In genomic region chr2:8907764-8908163, GRCh38 we compare ENCODE assay signal across 30 cellular contexts.
"Had no signal": no experiment of that assay in that cellular context is flagged by ENCODE, and none has a peak within 500 bp of the region (broad histone marks: within the 10 kb centered on the region; RNA-seq: fewer than 3 reads in every experiment).

No MANE protein-coding gene starts in this region.

- H3K36me3 ChIP-seq: brain microvascular endothelial cell had no signal

- H3K27ac ChIP-seq: brain microvascular endothelial cell, esophagus muscularis mucosa, gastroesophageal sphincter, heart right ventricle, WERI-Rb-1 had no signal

- DNase-seq: activated B cell treated with CpG ODN at 0.5 μM for 24 hours; activated CD4-positive, alpha-beta T cell treated with anti-CD3 and anti-CD28 coated beads for 48 hours; activated CD4-positive, alpha-beta T cell treated with anti-CD3 and anti-CD28 coated beads, Interleukin-2, amount 50 U/mL, for 1 hour; activated CD4-positive, alpha-beta T cell treated with anti-CD3 and anti-CD28 coated beads, Interleukin-2, amount 50 U/mL, for 48 hours; activated CD8-positive, alpha-beta memory T cell treated with anti-CD3 and anti-CD28 coated beads for 24 hours; activated CD8-positive, alpha-beta T cell treated with anti-CD3 and anti-CD28 coated beads for 36 hours; activated effector memory CD4-positive, alpha-beta T cell treated with Interleukin-2 at 50 U/mL for 16 hours; activated gamma-delta T cell treated with Interleukin-2 at 50 U/mL for 16 hours; activated naive CD4-positive, alpha-beta T cell treated with anti-CD3 and anti-CD28 coated beads, Interleukin-2, amount 50 U/mL, for 16 hours; activated naive CD4-positive, alpha-beta T cell treated with Interleukin-2 at 50 U/mL for 16 hours; activated T-cell treated with anti-CD3 and anti-CD28 coated beads, Interleukin-2, amount 50 U/mL, for 4 hours; amniotic stem cell; anterior cingulate cortex; brain microvascular endothelial cell; cortex of kidney; dermis blood vessel endothelial cell; effector CD4-positive, alpha-beta T cell; effector memory CD8-positive, alpha-beta T cell; erythroblast; foreskin melanocyte; heart right ventricle; T-helper 9 cell; WERI-Rb-1 had no signal

- H3K4me1 ChIP-seq: esophagus muscularis mucosa, gastroesophageal sphincter, heart right ventricle had no signal

- H3K4me3 ChIP-seq: esophagus muscularis mucosa, gastroesophageal sphincter, heart right ventricle had no signal

- H3K27me3 ChIP-seq: brain microvascular endothelial cell, esophagus muscularis mucosa, gastroesophageal sphincter, heart right ventricle had no signal

- H3K27ac Mint-ChIP-seq: activated B cell treated with CpG ODN at 0.5 μM for 24 hours; activated CD8-positive, alpha-beta T cell treated with anti-CD3 and anti-CD28 coated beads for 36 hours; activated naive CD8-positive, alpha-beta T cell; activated T-helper 17 cell treated with anti-CD3 and anti-CD28 coated beads, Interleukin-2, amount 50 U/mL, for 72 hours; effector memory CD8-positive, alpha-beta T cell; T-helper 1 cell treated with Interleukin-12 subunit alpha and Interleukin-12 subunit beta and Interleukin-4 antibody, amounts not matched to agents 30 μg/mL and 1 μg/mL, for 36 hours had no signal

- H3K4me3 Mint-ChIP-seq: activated B cell treated with CpG ODN at 0.5 μM for 24 hours; activated CD8-positive, alpha-beta T cell treated with anti-CD3 and anti-CD28 coated beads for 36 hours; activated naive CD8-positive, alpha-beta T cell; activated T-cell treated with anti-CD3 and anti-CD28 coated beads, Interleukin-2, amount 50 U/mL, for 4 hours; activated T-helper 17 cell treated with anti-CD3 and anti-CD28 coated beads, Interleukin-2, amount 50 U/mL, for 72 hours; central memory CD8-positive, alpha-beta T cell; effector memory CD8-positive, alpha-beta T cell; T-helper 1 cell treated with Interleukin-12 subunit alpha and Interleukin-12 subunit beta and Interleukin-4 antibody, amounts not matched to agents 30 μg/mL and 1 μg/mL, for 36 hours had no signal

- ATAC-seq: activated CD4-positive, CD25-positive, alpha-beta regulatory T cell treated with anti-CD3 and anti-CD28 coated beads, Interleukin-2, amount 50 U/mL, for 24 hours; activated CD8-positive, alpha-beta T cell treated with anti-CD3 and anti-CD28 coated beads for 36 hours; activated T-cell treated with anti-CD3 and anti-CD28 coated beads, Interleukin-2, amount 50 U/mL, for 4 hours; activated T-helper 17 cell treated with anti-CD3 and anti-CD28 coated beads, Interleukin-2, amount 50 U/mL, for 72 hours; effector memory CD8-positive, alpha-beta T cell; gastroesophageal sphincter; heart right ventricle had no signal

- H3K9me3 Mint-ChIP-seq: effector memory CD8-positive, alpha-beta T cell had no signal

- H3K27me3 Mint-ChIP-seq: activated B cell treated with CpG ODN at 0.5 μM for 24 hours; activated CD8-positive, alpha-beta T cell treated with anti-CD3 and anti-CD28 coated beads for 36 hours had no signal

- H3K4me1 Mint-ChIP-seq: activated T-helper 17 cell treated with anti-CD3 and anti-CD28 coated beads, Interleukin-2, amount 50 U/mL, for 72 hours; central memory CD8-positive, alpha-beta T cell had no signal
